In genomic region chr13:42320375-42320787, GRCh38 we compare ENCODE assay signal across 1 cellular context.
TF ChIP-seq lines count a peak whose summit lies in the region.

No MANE protein-coding gene starts in this region.

TF ChIP-seq in SK-N-SH, 30 proteins besides CTCF, POLR2A, EP300 and RAD21 (continued from another document):
- TF ChIP-seq ZBTB33 (IDR thresholded peaks at IDR 0.05; ENCODE audit: borderline replicate concordance, low read depth) (no peak), FOXJ3 (CRISPR knock-in tag; IDR thresholded peaks at IDR 0.05) (no peak), RFX5 (IDR thresholded peaks at IDR 0.05; ENCODE audit: low read length) (no peak), TCF12 (IDR thresholded peaks at IDR 0.05) (no peak)
